8 cellular contexts compared by ENCODE assay signal in genomic region chr1:234926574-234927311, GRCh38.
A peak's percentile ranks its signal among the peaks of the same experiment; 100 is the strongest.
DNase-seq lines count a peak whose midpoint lies in the region; ATAC-seq and TF ChIP-seq lines count a peak whose summit lies in the region.

No MANE protein-coding gene starts in this region.

- peak; percentile 83 for ATAC-seq in GM21717 (IDR thresholded peaks at IDR 0.05; ENCODE audit: unreplicated experiment)
- ATAC-seq in naive thymus-derived CD8-positive, alpha-beta T cell = peak; percentile 55 to 58

- TF ChIP-seq CTCF in GM13977 (IDR thresholded peaks at IDR 0.05; ENCODE audit: extremely low read depth, insufficient read depth, missing control alignments) (no peak), MCF 10A (IDR thresholded peaks at IDR 0.05; ENCODE audit: unreplicated experiment) (no peak)

- H3K9me3 Mint-ChIP-seq in MCF 10A (ENCODE audit: unreplicated experiment) = no peaks in the 10 kb centered on the region
- H3K9me3 Mint-ChIP-seq in naive thymus-derived CD8-positive, alpha-beta T cell = no peaks in the 10 kb centered on the region

- H3K27me3 Mint-ChIP-seq in MCF 10A (ENCODE audit: insufficient read depth, unreplicated experiment) = no peaks in the 10 kb centered on the region
- no peaks in the 10 kb centered on the region for H3K27me3 Mint-ChIP-seq in naive thymus-derived CD8-positive, alpha-beta T cell

- H3K27ac Mint-ChIP-seq in MCF 10A (ENCODE audit: low read depth, unreplicated experiment) = peak overlapping the region; percentile 83
- H3K27ac Mint-ChIP-seq in naive thymus-derived CD8-positive, alpha-beta T cell = peak overlapping the region; percentile 21 to 91 (median 78)

- in situ Hi-C loops in GM13977 (cut with MboI; ENCODE audit: low pct_unique_long_range_greater_than_20kb, low sequenced_read_pairs, unreplicated experiment) = no loop called here

- peak; percentile 78 for DNase-seq in GM13977 (ENCODE audit: low spot score)
- DNase-seq in MV-4-11 (lab: John Stamatoyannopoulos, UW) = peak; percentile 81
- DNase-seq in MCF 10A (ENCODE audit: unreplicated experiment) = no peak
- DNase-seq in naive thymus-derived CD8-positive, alpha-beta T cell = peak in 2 of 10 donors; percentile 16 to 26
- no peak for DNase-seq in T1000 (lab: John Stamatoyannopoulos, UW)
- DNase-seq in AML-193 (lab: John Stamatoyannopoulos, UW) = no peak
- no peak for DNase-seq in AG08395 (ENCODE audit: low spot score)

- intact Hi-C loops in MCF 10A (cut with micrococcal nuclease) = loop anchor here (1.0 to 5.0 kb wide), 4 partner anchors 36 to 427 kb away; no protein-coding TSS in a partner anchor

- POLR2A ChIA-PET in MCF 10A (lab: Yijun Ruan, JAX) = interaction anchor here (0.7 to 2.7 kb wide), 16 partner anchors 15 to 428 kb away, joined by 3 to 23 read pairs (median 7); partner anchors contain the start of gene IRF2BP2
- POLR2A ChIA-PET in naive thymus-derived CD8-positive, alpha-beta T cell (lab: Charles Lee) = interaction anchor here (0.7 to 1.1 kb wide), 3 partner anchors 154 to 315 kb away, joined by 3 to 4 read pairs (median 3); no protein-coding TSS in a partner anchor

- H3K36me3 Mint-ChIP-seq in MCF 10A (ENCODE audit: insufficient read depth, unreplicated experiment) = no peaks in the 10 kb centered on the region
- H3K36me3 Mint-ChIP-seq in naive thymus-derived CD8-positive, alpha-beta T cell = no peaks in the 10 kb centered on the region

- H3K4me1 Mint-ChIP-seq in MCF 10A (ENCODE audit: insufficient read depth, unreplicated experiment) = peaks cover 20% of the 10 kb centered on the region
- H3K4me1 Mint-ChIP-seq in naive thymus-derived CD8-positive, alpha-beta T cell = peaks cover 38 to 56% (median 49%) of the 10 kb centered on the region in 4 donors

- BruUV-seq in MCF 10A (replicated peaks; lab: Mats Ljungman, UMichigan) = no TSS peak

- no peak overlapping the region for H3K4me3 Mint-ChIP-seq in MCF 10A (ENCODE audit: unreplicated experiment)
- peak overlapping the region; percentile 45 to 88 (median 67) for H3K4me3 Mint-ChIP-seq in naive thymus-derived CD8-positive, alpha-beta T cell

- CTCF ChIA-PET in MCF 10A (lab: Yijun Ruan, JAX) = interaction anchor here (0.6 to 1.5 kb wide), 8 partner anchors 12 to 427 kb away, joined by 3 to 6 read pairs (median 3); no protein-coding TSS in a partner anchor

Comparison
In these comparisons a context has a peak if more than half of its experiments do, and no peak if none do; other contexts are left out.
1. DNase-seq: peak in GM13977 (single experiment) and MV-4-11 (single experiment); none in MCF 10A (single experiment), T1000 (single experiment), AML-193 (0 of 2) and AG08395 (single experiment).